Comparison of ENCODE assay signal across 9 cellular contexts in genomic region chr2:142980246-142981068, GRCh38.
A peak's percentile ranks its signal among the peaks of the same experiment; 100 is the strongest.
DNase-seq lines count a peak whose midpoint lies in the region; TF ChIP-seq lines count a peak whose summit lies in the region.
"Had no signal": no experiment of that assay in that cellular context is flagged by ENCODE, and none has a peak within 500 bp of the region (broad histone marks: within the 10 kb centered on the region; RNA-seq: fewer than 3 reads in every experiment).

No MANE protein-coding gene starts in this region.

- H2BK12ac ChIP-seq in mesenchymal stem cell (ENCODE audit: low read length in 2 of 2), result no peak overlapping the region

- H3K4ac ChIP-seq in mesenchymal stem cell (ENCODE audit: low read depth in 1 of 2, low read length in 2 of 2), result no peak overlapping the region

- H3K36me3 ChIP-seq in mesenchymal stem cell (ENCODE audit: control insufficient read depth in 1 of 2, insufficient read depth in 2 of 2, low read depth in 1 of 2, low read length in 2 of 2), result no peaks in the 10 kb centered on the region

- H2BK120ac ChIP-seq in mesenchymal stem cell (ENCODE audit: low read depth, low read length), result no peak overlapping the region

- TF ChIP-seq CTCF in HFF-Myc (IDR thresholded peaks at IDR 0.05; ENCODE audit: low read depth, low read length, missing control alignments) (peak; percentile 31), brain (conservative IDR thresholded peaks at IDR 0.05) (peak; percentile 63 to 81)

- H2BK15ac ChIP-seq in mesenchymal stem cell (ENCODE audit: low read depth, poor library complexity, severe bottlenecking), result no peak overlapping the region

- H3K4me1 Mint-ChIP-seq in brain, result peaks cover 5% of the 10 kb centered on the region

- no peak overlapping the region for H3K4me3 Mint-ChIP-seq in brain
- H3K4me3 Mint-ChIP-seq: stimulated activated naive CD8-positive, alpha-beta T cell treated with anti-CD3 and anti-CD28 coated beads, Interleukin-15, Interleukin-2, amounts not matched to agents 100 ng/mL and 50 ng/mL, for 24 hours had no signal

- no peaks in the 10 kb centered on the region for H3K9me3 ChIP-seq in mesenchymal stem cell (ENCODE audit: control insufficient read depth, low read length)

- H2AFZ ChIP-seq in mesenchymal stem cell (ENCODE audit: low read depth, low read length), result no peak overlapping the region

- H2AK5ac ChIP-seq in mesenchymal stem cell (ENCODE audit: low read length, severe bottlenecking), result no peak overlapping the region

- H3K4me3 ChIP-seq in HFF-Myc (replicated peaks; ENCODE audit: low read depth, low read length) (no peak overlapping the region), mesenchymal stem cell (ENCODE audit: insufficient read depth in 1 of 2, low read depth in 1 of 2, low read length in 2 of 2) (no peak overlapping the region)

- H3K4me2 ChIP-seq in mesenchymal stem cell (ENCODE audit: low read length, poor library complexity, severe bottlenecking), result no peak overlapping the region

- no peaks in the 10 kb centered on the region for H3K4me1 ChIP-seq in mesenchymal stem cell (ENCODE audit: control insufficient read depth, insufficient read depth, low read depth, low read length)

- peaks cover 0 to 4% (median 0%) of the 10 kb centered on the region in 5 experiments for H3K9me3 Mint-ChIP-seq in brain
- H3K9me3 Mint-ChIP-seq: stimulated activated naive CD8-positive, alpha-beta T cell treated with anti-CD3 and anti-CD28 coated beads, Interleukin-15, Interleukin-2, amounts not matched to agents 100 ng/mL and 50 ng/mL, for 24 hours had no signal

- H3K14ac ChIP-seq in mesenchymal stem cell (ENCODE audit: low read length in 2 of 2), result no peak overlapping the region

- DNase-seq in NCI-H510A treated with DMSO at 0.1 percent for 48 hours (lab: John Stamatoyannopoulos, UW) (peak; percentile 32), NCI-H510A (lab: John Stamatoyannopoulos, UW) (no peak), HFF-Myc (ENCODE audit: extremely low read depth, low read depth) (no peak), NCI-H2081 treated with DMSO at 0.1 percent for 48 hours (lab: John Stamatoyannopoulos, UW) (peak; percentile 5), mesenchymal stem cell (peak; percentile 44), COLO829 (ENCODE audit: low spot score) (no peak), 8988T (no peak)

- H3K27me3 ChIP-seq in mesenchymal stem cell (ENCODE audit: control insufficient read depth in 1 of 2, insufficient read depth in 1 of 2, low read length in 2 of 2), result no peaks in the 10 kb centered on the region

- no peak overlapping the region for H4K91ac ChIP-seq in mesenchymal stem cell (ENCODE audit: low read length)

- peaks cover 4% of the 10 kb centered on the region for H3K27me3 Mint-ChIP-seq in brain
- H3K27me3 Mint-ChIP-seq: stimulated activated naive CD8-positive, alpha-beta T cell treated with anti-CD3 and anti-CD28 coated beads, Interleukin-15, Interleukin-2, amounts not matched to agents 100 ng/mL and 50 ng/mL, for 24 hours had no signal

- H2BK5ac ChIP-seq in mesenchymal stem cell (ENCODE audit: low read depth, low read length, poor library complexity, severe bottlenecking), result no peak overlapping the region

- H3K79me1 ChIP-seq in mesenchymal stem cell (replicated peaks; ENCODE audit: low read length, poor library complexity, severe bottlenecking), result no peaks in the 10 kb centered on the region

- no peak overlapping the region for H3K18ac ChIP-seq in mesenchymal stem cell (ENCODE audit: low read depth in 1 of 2, low read length in 2 of 2)

- no peak overlapping the region for H3K9ac ChIP-seq in mesenchymal stem cell (ENCODE audit: low read length)

- H3K23ac ChIP-seq in mesenchymal stem cell (ENCODE audit: low read length in 2 of 2), result no peak overlapping the region

- H3K36me3 Mint-ChIP-seq in brain, result no peaks in the 10 kb centered on the region

- H3K27ac ChIP-seq in mesenchymal stem cell (ENCODE audit: low read length, poor library complexity, severe bottlenecking), result no peak overlapping the region

- H3K27ac Mint-ChIP-seq in brain, result peak overlapping the region in 1 of 5 experiments; percentile 39
- H3K27ac Mint-ChIP-seq: stimulated activated naive CD8-positive, alpha-beta T cell treated with anti-CD3 and anti-CD28 coated beads, Interleukin-15, Interleukin-2, amounts not matched to agents 100 ng/mL and 50 ng/mL, for 24 hours had no signal

- H4K8ac ChIP-seq in mesenchymal stem cell (ENCODE audit: low read length), result no peak overlapping the region

Comparison
In these comparisons a context has a peak if more than half of its experiments do, and no peak if none do; other contexts are left out.
1. DNase-seq: peak in NCI-H510A treated with DMSO at 0.1 percent for 48 hours (single experiment), NCI-H2081 treated with DMSO at 0.1 percent for 48 hours (single experiment) and mesenchymal stem cell (single experiment); none in NCI-H510A (single experiment), HFF-Myc (single experiment), COLO829 (single experiment) and 8988T (single experiment).